22 cellular contexts compared by ENCODE assay signal in genomic region chr11:111886032-111886431, GRCh38. TPM values are rescaled to one million over a fixed set of nuclear protein-coding genes. Genes with fewer than 3 reads are reported as not detected.
DNase-seq lines count a peak whose midpoint lies in the region; ATAC-seq, FAIRE-seq and TF ChIP-seq lines count a peak whose summit lies in the region.
"Had no signal": no experiment of that assay in that cellular context is flagged by ENCODE, and none has a peak within 500 bp of the region (broad histone marks: within the 10 kb centered on the region; RNA-seq: fewer than 3 reads in every experiment).

No MANE protein-coding gene starts in this region.

- H3K4me2 ChIP-seq in K562 (ENCODE audit: insufficient read depth, low read length) = no peak overlapping the region
- H3K4me2 ChIP-seq in Karpas-422 (ENCODE audit: low read depth, low read length, poor library complexity, severe bottlenecking) = no peak overlapping the region
- H3K4me2 ChIP-seq: BLaER1 treated with 17β-estradiol and CSF1 and Interleukin-3, amounts not matched to agents 10 nM and 100 nM; GM23338 had no signal

- H3K9me2 ChIP-seq in Karpas-422 (replicated peaks; ENCODE audit: insufficient read depth, low read length) = no peaks in the 10 kb centered on the region

- no peak for TF ChIP-seq RAD21 in K562 (CRISPR knock-in tag; conservative IDR thresholded peaks at IDR 0.05 in 1 of 2, IDR thresholded peaks at IDR 0.05 in 1 of 2)

- H3K9me3 ChIP-seq in K562 (replicated peaks; ENCODE audit: control insufficient read depth, insufficient read depth, low read depth, low read length) (no peaks in the 10 kb centered on the region), pancreas (no peaks in the 10 kb centered on the region), Karpas-422 (ENCODE audit: low read length) (no peaks in the 10 kb centered on the region)
- H3K9me3 ChIP-seq: BE2C; BLaER1 treated with 17β-estradiol and CSF1 and Interleukin-3, amounts not matched to agents 10 nM and 100 nM had no signal

- POLR2A ChIA-PET in K562 (lab: Yijun Ruan, JAX) = interaction anchor here (0.6 kb wide), 1 partner anchor 16 kb away, joined by 5 read pairs; no protein-coding TSS in a partner anchor

- no peak for TF ChIP-seq EP300 in K562 (IDR thresholded peaks at IDR 0.05; ENCODE audit: low read length)

- no peaks in the 10 kb centered on the region for H3K27me3 ChIP-seq in K562 (ENCODE audit: control insufficient read depth in 2 of 2, insufficient read depth in 2 of 2, low read length in 2 of 2)
- no peaks in the 10 kb centered on the region for H3K27me3 ChIP-seq in pancreas
- no peaks in the 10 kb centered on the region for H3K27me3 ChIP-seq in Karpas-422 (ENCODE audit: low read length)
- H3K27me3 ChIP-seq: BE2C; BLaER1 treated with 17β-estradiol and CSF1 and Interleukin-3, amounts not matched to agents 10 nM and 100 nM had no signal

- H2AFZ ChIP-seq in K562 (ENCODE audit: low read depth, low read length) (no peak overlapping the region), Karpas-422 (ENCODE audit: low read length) (no peak overlapping the region)
- H2AFZ ChIP-seq: GM23338 had no signal

- FAIRE-seq in G401.6 (lab: Jason Lieb, UNC) (peak; percentile 57), K562 (lab: Jason Lieb, UNC) (no peak), pancreas (lab: Jason Lieb, UNC) (peak; percentile 57)
- FAIRE-seq: D721Med, GM12891, GM18507 had no signal

- H3K9ac ChIP-seq in K562 (ENCODE audit: insufficient read depth in 1 of 2, low read depth in 2 of 2, low read length in 2 of 2) (no peak overlapping the region), Karpas-422 (ENCODE audit: low read length) (no peak overlapping the region)
- H3K9ac ChIP-seq: BLaER1 treated with 17β-estradiol and CSF1 and Interleukin-3, amounts not matched to agents 10 nM and 100 nM had no signal

- H3K4me1 ChIP-seq in K562 (replicated peaks in 1 of 2; ENCODE audit: control insufficient read depth in 2 of 2, insufficient read depth in 2 of 2, low read length in 2 of 2) (peaks cover 0 to 13% of the 10 kb centered on the region in 2 experiments; a peak in 2 of 5 replicates), pancreas (no peaks in the 10 kb centered on the region), Karpas-422 (ENCODE audit: low read length) (no peaks in the 10 kb centered on the region)
- H3K4me1 ChIP-seq: BE2C had no signal

- H4K20me1 ChIP-seq in K562 (replicated peaks; ENCODE audit: control insufficient read depth, insufficient read depth, low read length) = no peaks in the 10 kb centered on the region
- H4K20me1 ChIP-seq in Karpas-422 (ENCODE audit: insufficient read depth, low read depth, low read length) = no peaks in the 10 kb centered on the region
- H4K20me1 ChIP-seq: BLaER1 treated with 17β-estradiol and CSF1 and Interleukin-3, amounts not matched to agents 10 nM and 100 nM had no signal

- H3K4me3 ChIP-seq in K562 (no peak overlapping the region), pancreas (no peak overlapping the region), Karpas-422 (ENCODE audit: low read length) (no peak overlapping the region)
- H3K4me3 ChIP-seq: BLaER1 treated with 17β-estradiol and CSF1 and Interleukin-3, amounts not matched to agents 10 nM and 100 nM; GM23338 had no signal

- no peak for TF ChIP-seq CTCF in K562 (IDR thresholded peaks at IDR 0.05 in 2 of 3, conservative IDR thresholded peaks at IDR 0.05 in 1 of 3; ENCODE audit: insufficient read depth in 2 of 3, low read depth in 1 of 3, low read length in 3 of 3)
- TF ChIP-seq CTCF in pancreas (IDR thresholded peaks at IDR 0.05) = no peak

- no TSS peak for BruUV-seq in K562 (replicated peaks; lab: Mats Ljungman, UMichigan)

- H3K36me3 ChIP-seq in K562 (ENCODE audit: control insufficient read depth, insufficient read depth, low read length) = no peaks in the 10 kb centered on the region
- peaks cover 0 to 3% (median 0%) of the 10 kb centered on the region in 3 donors for H3K36me3 ChIP-seq in pancreas
- H3K36me3 ChIP-seq in Karpas-422 (ENCODE audit: insufficient read depth, low read length) = no peaks in the 10 kb centered on the region
- H3K36me3 ChIP-seq: BE2C; BLaER1 treated with 17β-estradiol and CSF1 and Interleukin-3, amounts not matched to agents 10 nM and 100 nM had no signal

- H3K9me1 ChIP-seq in K562 (ENCODE audit: control insufficient read depth, insufficient read depth, low read length) = no peaks in the 10 kb centered on the region

- 71% methylated on average over 4 of the region's 4 CpGs for WGBS in K562 (ENCODE audit: insufficient coverage, low coverage, missing lambda C conversion rate)
- 76 to 87% methylated on average over 4 of the region's 4 CpGs for WGBS in pancreas, 2 donors

- no peak for ATAC-seq in K562
- no peak for ATAC-seq in pancreas
- ATAC-seq: GM23338, HCT116 had no signal

- H3K27ac ChIP-seq in K562 (ENCODE audit: extremely low read depth, low read depth, low read length) = no peak overlapping the region
- no peak overlapping the region for H3K27ac ChIP-seq in pancreas
- H3K27ac ChIP-seq in Karpas-422 (ENCODE audit: low read length) = no peak overlapping the region
- H3K27ac ChIP-seq: BLaER1 treated with 17β-estradiol and CSF1 and Interleukin-3, amounts not matched to agents 10 nM and 100 nM had no signal

- DNase-seq in K562 (ENCODE audit: extremely low read depth in 1 of 4, low spot score in 3 of 4) = no peak
- no peak for DNase-seq in pancreas
- DNase-seq in AML-193 (lab: John Stamatoyannopoulos, UW) = no peak
- no peak for DNase-seq in Karpas-422
- DNase-seq: BE2C; CD4-positive, alpha-beta T cell; CD8-positive, alpha-beta memory T cell; DMS 273 treated with DMSO at 0.1 percent for 48 hours; DMS79; EL; GF-D8; H9 had no signal

- no peak for TF ChIP-seq POLR2A in K562 (conservative IDR thresholded peaks at IDR 0.05)

- H3K79me2 ChIP-seq in K562 (ENCODE audit: control insufficient read depth, insufficient read depth, low read length) (no peaks in the 10 kb centered on the region), Karpas-422 (ENCODE audit: low read length) (no peaks in the 10 kb centered on the region)

- CTCF ChIA-PET in K562 (lab: Yijun Ruan, JAX; ENCODE audit: low intra/inter-chr PET ratio) = no interaction called here

- intact Hi-C loops in K562 (cut with micrococcal nuclease) = no loop called here
- intact Hi-C loops in pancreas (cut with DNase I) = no loop called here

- in situ Hi-C loops in K562 (cut with MboI) = no loop called here

RNA-seq across cellular contexts. Expression of gene CFAP68, which starts 6.7 kb away (rescaled TPM):
- 4.1 and 6.5 TPM in 2 replicates for total RNA-seq in K562 (2011; cell fraction: chromatin; rRNA removed; ENCODE audit: low replicate concordance)
- total RNA-seq in K562 (2011; cell fraction: nucleolus; rRNA removed) = 4.3 and 5.0 TPM in 2 replicates
- total RNA-seq in K562 (2011; cell fraction: nucleoplasm; rRNA removed) = 8.9 and 16.3 TPM in 2 replicates
- total RNA-seq in K562 (2014; rRNA removed) = 27.9 and 29.9 TPM in 2 replicates
- total RNA-seq in K562 (2014; rRNA removed; fragmentation: Illumina TruSeq; extraction: Trizol) = 37.0 and 40.8 TPM in 2 replicates
- 43.7 and 45.1 TPM in 2 replicates for total RNA-seq in K562 (2015; rRNA removed; fragmentation: Illumina TruSeq; extraction: Trizol)
- total RNA-seq in K562 (2021) = 20.5 and 22.8 TPM in 2 replicates
- polyA plus RNA-seq in K562 (2011; rRNA removed) = 72.3 and 82.3 TPM in 2 replicates
- 36.7 and 54.1 TPM in 2 replicates for polyA plus RNA-seq in K562 (2011; cell fraction: cytosol; rRNA removed)
- 14.8 and 28.9 TPM in 2 replicates for polyA plus RNA-seq in K562 (2011; cell fraction: nucleus; rRNA removed)
- 47.2 and 65.7 TPM in 2 replicates for polyA plus RNA-seq in K562 (2012)
- 58.4 and 64.8 TPM in 2 replicates for polyA plus RNA-seq in K562 (2014; fragmentation: Illumina TruSeq; extraction: Trizol)
- polyA plus RNA-seq in K562 (2014; fragmentation: Nextera tagmentation; extraction: Ambion mirVana) = 10 to 100 TPM; 71.6 to 71.7 TPM
- polyA plus RNA-seq in K562 (2014; rRNA removed) = 48.0 and 52.5 TPM in 2 replicates
- polyA minus RNA-seq in K562 (2011; rRNA and poly(A)+ RNA removed) = 39.2 and 51.2 TPM in 2 replicates
- polyA minus RNA-seq in K562 (2011; cell fraction: cytosol; rRNA and poly(A)+ RNA removed) = 4.4 and 7.6 TPM in 2 replicates
- 3.1 and 6.7 TPM in 2 replicates for polyA minus RNA-seq in K562 (2011; cell fraction: nucleus; rRNA and poly(A)+ RNA removed)
- total RNA-seq in pancreas = 10 to 100 TPM; 14.3 to 24.9 (median 16.0) TPM
- 10 to 100 TPM; 25.0 to 26.9 TPM for polyA plus RNA-seq in pancreas
- total RNA-seq in Karpas-422 (2014; rRNA removed; shearing (Covaris generic); ENCODE audit: low replicate concordance) = 31.5 and 40.7 TPM in 2 replicates

RNA-seq across cellular contexts. Expression of gene FDXACB1, which starts 7.1 kb away (rescaled TPM):
- 3.1 and 3.8 TPM in 2 replicates for total RNA-seq in K562 (2011; cell fraction: chromatin; rRNA removed; ENCODE audit: low replicate concordance)
- total RNA-seq in K562 (2011; cell fraction: nucleolus; rRNA removed) = 2.8 and 3.0 TPM in 2 replicates
- 3.2 and 4.2 TPM in 2 replicates for total RNA-seq in K562 (2011; cell fraction: nucleoplasm; rRNA removed)
- total RNA-seq in K562 (2014; rRNA removed) = 3.3 and 4.3 TPM in 2 replicates
- 7.1 and 7.8 TPM in 2 replicates for total RNA-seq in K562 (2014; rRNA removed; fragmentation: Illumina TruSeq; extraction: Trizol)
- total RNA-seq in K562 (2015; rRNA removed; fragmentation: Illumina TruSeq; extraction: Trizol) = 6.3 and 6.5 TPM in 2 replicates
- total RNA-seq in K562 (2021) = 4.3 and 4.7 TPM in 2 replicates
- polyA plus RNA-seq in K562 (2011; rRNA removed) = 4.7 and 5.3 TPM in 2 replicates
- 2.2 and 2.9 TPM in 2 replicates for polyA plus RNA-seq in K562 (2011; cell fraction: cytosol; rRNA removed)
- 3.2 and 4.1 TPM in 2 replicates for polyA plus RNA-seq in K562 (2011; cell fraction: nucleus; rRNA removed)
- polyA plus RNA-seq in K562 (2012) = 1.4 and 3.4 TPM in 2 replicates
- polyA plus RNA-seq in K562 (2014; fragmentation: Illumina TruSeq; extraction: Trizol) = 4.4 and 4.6 TPM in 2 replicates
- 1 to 10 TPM; 7.4 to 7.5 TPM for polyA plus RNA-seq in K562 (2014; fragmentation: Nextera tagmentation; extraction: Ambion mirVana)
- 3.2 and 3.9 TPM in 2 replicates for polyA plus RNA-seq in K562 (2014; rRNA removed)
- 4.6 and 5.6 TPM in 2 replicates for polyA minus RNA-seq in K562 (2011; rRNA and poly(A)+ RNA removed)
- polyA minus RNA-seq in K562 (2011; cell fraction: cytosol; rRNA and poly(A)+ RNA removed) = 1.9 and 3.3 TPM in 2 replicates
- 2.2 and 4.3 TPM in 2 replicates for polyA minus RNA-seq in K562 (2011; cell fraction: nucleus; rRNA and poly(A)+ RNA removed)
- total RNA-seq in pancreas = 1 to 10 TPM in 3 of 6 donors, under 1 TPM in 3; 0.51 to 1.2 (median 1.1) TPM
- polyA plus RNA-seq in pancreas = 1 to 10 TPM; 1.6 to 2.1 TPM
- total RNA-seq in Karpas-422 (2014; rRNA removed; shearing (Covaris generic); ENCODE audit: low replicate concordance) = 2.5 and 5.2 TPM in 2 replicates

RNA-seq across cellular contexts. Expression of gene ALG9, which starts 14.7 kb away (rescaled TPM):
- total RNA-seq in K562 (2011; cell fraction: chromatin; rRNA removed; ENCODE audit: low replicate concordance) = 75.2 and 88.9 TPM in 2 replicates
- total RNA-seq in K562 (2011; cell fraction: nucleolus; rRNA removed) = 62.8 and 66.0 TPM in 2 replicates
- 72.1 and 74.9 TPM in 2 replicates for total RNA-seq in K562 (2011; cell fraction: nucleoplasm; rRNA removed)
- total RNA-seq in K562 (2014; rRNA removed) (17.6 and 24.7 TPM in 2 replicates), K562 (2014; rRNA removed; fragmentation: Illumina TruSeq; extraction: Trizol) (28.6 and 29.3 TPM in 2 replicates), K562 (2015; rRNA removed; fragmentation: Illumina TruSeq; extraction: Trizol) (24.4 and 25.2 TPM in 2 replicates), K562 (2021) (24.9 and 27.2 TPM in 2 replicates), pancreas (10 to 100 TPM; 15.7 to 25.7 (median 21.8) TPM)
- polyA plus RNA-seq in K562 (2011; rRNA removed) (40.5 and 46.7 TPM in 2 replicates), K562 (2014; fragmentation: Illumina TruSeq; extraction: Trizol) (29.1 and 36.4 TPM in 2 replicates), K562 (2014; fragmentation: Nextera tagmentation; extraction: Ambion mirVana) (10 to 100 TPM; 11.5 to 12.2 TPM), K562 (2014; rRNA removed) (18.9 and 22.5 TPM in 2 replicates), pancreas (10 to 100 TPM; 19.8 to 37.0 TPM)
- polyA plus RNA-seq in K562 (2011; cell fraction: cytosol; rRNA removed) = 23.3 and 39.7 TPM in 2 replicates
- 76.5 and 116 TPM in 2 replicates for polyA plus RNA-seq in K562 (2011; cell fraction: nucleus; rRNA removed)
- polyA plus RNA-seq in K562 (2012) = 21.6 and 25.7 TPM in 2 replicates
- polyA minus RNA-seq in K562 (2011; rRNA and poly(A)+ RNA removed) = 53.9 and 56.2 TPM in 2 replicates
- polyA minus RNA-seq in K562 (2011; cell fraction: cytosol; rRNA and poly(A)+ RNA removed) = 21.3 and 28.9 TPM in 2 replicates
- polyA minus RNA-seq in K562 (2011; cell fraction: nucleus; rRNA and poly(A)+ RNA removed) = 30.2 and 34.3 TPM in 2 replicates
- total RNA-seq in Karpas-422 (2014; rRNA removed; shearing (Covaris generic); ENCODE audit: low replicate concordance) = 8.0 and 14.2 TPM in 2 replicates

RNA-seq across cellular contexts. Expression of gene CRYAB, which starts 25.5 kb away (rescaled TPM):
- total RNA-seq in K562 (2011; cell fraction: chromatin; rRNA removed; ENCODE audit: low replicate concordance) = 1.0 and 1.8 TPM in 2 replicates
- 1.0 and 3.2 TPM in 2 replicates for total RNA-seq in K562 (2011; cell fraction: nucleolus; rRNA removed)
- total RNA-seq in K562 (2011; cell fraction: nucleoplasm; rRNA removed) = 1.6 and 2.4 TPM in 2 replicates
- 2.0 and 3.6 TPM in 2 replicates for total RNA-seq in K562 (2014; rRNA removed)
- 3.0 and 3.1 TPM in 2 replicates for total RNA-seq in K562 (2014; rRNA removed; fragmentation: Illumina TruSeq; extraction: Trizol)
- 0.83 and 1.3 TPM in 2 replicates for total RNA-seq in K562 (2015; rRNA removed; fragmentation: Illumina TruSeq; extraction: Trizol)
- 3.6 and 3.7 TPM in 2 replicates for total RNA-seq in K562 (2021)
- 1.5 and 2.3 TPM in 2 replicates for polyA plus RNA-seq in K562 (2011; rRNA removed)
- polyA plus RNA-seq in K562 (2011; cell fraction: cytosol; rRNA removed) = 2.3 and 3.7 TPM in 2 replicates
- 1.7 and 3.3 TPM in 2 replicates for polyA plus RNA-seq in K562 (2011; cell fraction: nucleus; rRNA removed)
- polyA plus RNA-seq in K562 (2012) = 0.61 and 2.0 TPM in 2 replicates
- 5.2 and 5.9 TPM in 2 replicates for polyA plus RNA-seq in K562 (2014; fragmentation: Illumina TruSeq; extraction: Trizol)
- 1 to 10 TPM; 6.5 to 7.5 TPM for polyA plus RNA-seq in K562 (2014; fragmentation: Nextera tagmentation; extraction: Ambion mirVana)
- 1.2 and 2.7 TPM in 2 replicates for polyA plus RNA-seq in K562 (2014; rRNA removed)
- 0.69 and 3.5 TPM in 2 replicates for polyA minus RNA-seq in K562 (2011; rRNA and poly(A)+ RNA removed)
- 1.6 TPM in 1 of 2 replicates, not detected in the other for polyA minus RNA-seq in K562 (2011; cell fraction: cytosol; rRNA and poly(A)+ RNA removed)
- polyA minus RNA-seq in K562 (2011; cell fraction: nucleus; rRNA and poly(A)+ RNA removed) = 0.94 and 1.00 TPM in 2 replicates
- 10 to 100 TPM in 4 of 6 donors, 1 to 10 TPM in 2; 7.2 to 66.6 (median 16.3) TPM for total RNA-seq in pancreas
- polyA plus RNA-seq in pancreas = 10 to 100 TPM; 36.1 to 81.8 TPM
- not detected in 2 replicates for total RNA-seq in Karpas-422 (2014; rRNA removed; shearing (Covaris generic); ENCODE audit: low replicate concordance)
- total RNA-seq: A172; CD4-positive, alpha-beta T cell; CD8-positive, alpha-beta memory T cell; H9 had no signal
- polyA plus RNA-seq: CD14-positive monocyte; CD8-positive, alpha-beta memory T cell had no signal

RNA-seq across cellular contexts. Expression of gene HSPB2, which starts 26.5 kb away (rescaled TPM):
- not detected in 2 replicates for total RNA-seq in K562 (2011; cell fraction: chromatin; rRNA removed; ENCODE audit: low replicate concordance)
- not detected in 2 replicates for total RNA-seq in K562 (2011; cell fraction: nucleolus; rRNA removed)
- not detected in 2 replicates for total RNA-seq in K562 (2011; cell fraction: nucleoplasm; rRNA removed)
- total RNA-seq in K562 (2014; rRNA removed) (not detected in 2 replicates), K562 (2014; rRNA removed; fragmentation: Illumina TruSeq; extraction: Trizol) (0.11 TPM in 1 of 2 replicates, not detected in the other), K562 (2015; rRNA removed; fragmentation: Illumina TruSeq; extraction: Trizol) (not detected in 2 replicates), K562 (2021) (0.31 TPM in 1 of 2 replicates, not detected in the other), pancreas (under 1 TPM in 5 of 6 donors, not detected in 1; 0.32 to 0.86 (median 0.61) TPM)
- polyA plus RNA-seq in K562 (2011; rRNA removed) (0.11 and 0.35 TPM in 2 replicates), K562 (2014; fragmentation: Illumina TruSeq; extraction: Trizol) (0.12 TPM in 1 of 2 replicates, not detected in the other), K562 (2014; fragmentation: Nextera tagmentation; extraction: Ambion mirVana) (under 1 TPM in 1 of 2 experiments, not detected in 1; 0.06 TPM), K562 (2014; rRNA removed) (not detected in 2 replicates), pancreas (1 to 10 TPM in 1 of 2 donors, under 1 TPM in 1; 0.85 to 1.5 TPM)
- 0.09 and 0.24 TPM in 2 replicates for polyA plus RNA-seq in K562 (2011; cell fraction: cytosol; rRNA removed)
- polyA plus RNA-seq in K562 (2011; cell fraction: nucleus; rRNA removed) = 0.16 and 0.29 TPM in 2 replicates
- polyA plus RNA-seq in K562 (2012) = 0.13 TPM in 1 of 2 replicates, not detected in the other
- polyA minus RNA-seq in K562 (2011; rRNA and poly(A)+ RNA removed) = 0.21 TPM in 1 of 2 replicates, not detected in the other
- polyA minus RNA-seq in K562 (2011; cell fraction: cytosol; rRNA and poly(A)+ RNA removed) = not detected in 2 replicates
- polyA minus RNA-seq in K562 (2011; cell fraction: nucleus; rRNA and poly(A)+ RNA removed) = not detected in 2 replicates
- total RNA-seq in Karpas-422 (2014; rRNA removed; shearing (Covaris generic); ENCODE audit: low replicate concordance) = not detected in 2 replicates
- total RNA-seq: A172; CD4-positive, alpha-beta T cell; CD8-positive, alpha-beta memory T cell; H4 had no signal
- polyA plus RNA-seq: CD14-positive monocyte; CD8-positive, alpha-beta memory T cell had no signal
